ENCODE assay signal across 25 cellular contexts in the genomic region with DNA sequence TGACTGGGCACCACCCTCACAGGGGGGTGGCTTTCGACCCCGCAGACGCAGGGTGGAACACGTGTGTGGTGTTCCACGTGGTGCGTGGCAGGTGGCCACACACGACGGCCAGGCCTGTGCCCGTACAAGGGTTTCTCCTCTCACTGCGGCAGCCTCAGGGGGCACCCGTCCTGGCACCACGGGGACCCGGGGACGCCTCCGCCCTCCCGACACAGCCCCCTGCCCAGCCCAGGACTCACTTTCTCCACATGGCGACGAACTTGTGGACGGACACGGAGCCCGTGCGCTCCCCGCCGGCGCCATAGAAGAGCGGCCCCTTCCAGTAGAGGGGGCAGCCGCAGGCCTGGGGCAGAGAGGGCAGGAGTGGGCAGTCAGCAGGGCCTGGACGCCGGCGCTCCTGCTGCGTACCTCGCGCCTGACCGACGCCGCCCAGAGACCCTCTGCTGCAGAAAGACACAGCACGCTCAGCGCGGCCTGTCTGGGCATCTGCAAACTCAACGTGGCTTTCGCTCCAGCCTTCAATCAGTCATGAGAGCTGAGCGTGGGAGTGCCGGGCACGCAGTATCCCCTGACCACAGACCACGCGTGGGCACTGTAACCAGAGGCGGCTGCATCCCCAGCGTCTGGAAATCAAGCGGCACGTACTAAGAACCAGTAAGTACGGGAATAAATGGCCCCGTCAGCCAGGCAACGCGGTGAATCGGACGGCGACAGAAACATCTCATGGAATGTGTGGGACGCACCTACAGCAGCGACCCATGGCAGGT.
"Had no signal": no experiment of that assay in that cellular context is flagged by ENCODE, and none has a peak within 500 bp of the region (broad histone marks: within the 10 kb centered on the region; RNA-seq: fewer than 3 reads in every experiment).

No MANE protein-coding gene starts in this region.

- H3K27me3 Mint-ChIP-seq: activated CD4-positive, alpha-beta T cell treated with anti-CD3 and anti-CD28 coated beads for 36 hours; activated naive CD8-positive, alpha-beta T cell treated with anti-CD3 and anti-CD28 coated beads, Interleukin-2, amount 10 ng/mL, durations not matched to agents 7 days and 5 days; stimulated activated naive CD8-positive, alpha-beta T cell treated with anti-CD3 and anti-CD28 coated beads, Interleukin-15, amount 100 ng/mL, for 72 hours had no signal

- DNase-seq: activated CD4-positive, alpha-beta T cell treated with anti-CD3 and anti-CD28 coated beads for 36 hours; activated CD4-positive, alpha-beta T cell treated with anti-CD3 and anti-CD28 coated beads, Interleukin-2, amount 50 U/mL, for 48 hours; activated effector memory CD4-positive, alpha-beta T cell treated with Interleukin-2 at 50 U/mL for 16 hours; activated naive CD4-positive, alpha-beta T cell treated with anti-CD3 and anti-CD28 coated beads for 36 hours; activated naive CD8-positive, alpha-beta T cell treated with anti-CD3 and anti-CD28 coated beads, Interleukin-2, amount 10 ng/mL, durations not matched to agents 7 days and 5 days; activated T-cell treated with anti-CD3 and anti-CD28 coated beads, Interleukin-2, amount 50 U/mL, for 72 hours; amniotic stem cell; cerebellar nuclear complex; cortex of kidney; head of caudate nucleus; islet precursor cell; mammary epithelial cell; midbrain; nephron progenitor cell; nucleus accumbens; retina; stimulated activated CD4-positive, alpha-beta T cell treated with anti-CD3 and anti-CD28 coated beads, Interleukin-1b, Interleukin-23, amount 100 ng/mL, for 48 hours; stimulated activated naive CD8-positive, alpha-beta T cell treated with anti-CD3 and anti-CD28 coated beads, Interleukin-15, amount 100 ng/mL, for 72 hours; WERI-Rb-1 had no signal

- H3K27ac Mint-ChIP-seq: activated CD4-positive, alpha-beta T cell treated with anti-CD3 and anti-CD28 coated beads for 36 hours; activated naive CD4-positive, alpha-beta T cell treated with anti-CD3 and anti-CD28 coated beads for 36 hours; activated naive CD8-positive, alpha-beta T cell treated with anti-CD3 and anti-CD28 coated beads, Interleukin-2, amount 10 ng/mL, durations not matched to agents 7 days and 5 days; activated T-cell treated with anti-CD3 and anti-CD28 coated beads, Interleukin-2, amount 50 U/mL, for 72 hours; stimulated activated naive CD8-positive, alpha-beta T cell treated with anti-CD3 and anti-CD28 coated beads, Interleukin-15, amount 100 ng/mL, for 72 hours had no signal

- H3K27me3 ChIP-seq: gastroesophageal sphincter, tibial artery had no signal

- H3K4me1 Mint-ChIP-seq: activated CD4-positive, alpha-beta T cell treated with anti-CD3 and anti-CD28 coated beads for 36 hours; activated naive CD8-positive, alpha-beta T cell treated with anti-CD3 and anti-CD28 coated beads, Interleukin-2, amount 10 ng/mL, durations not matched to agents 7 days and 5 days; stimulated activated naive CD8-positive, alpha-beta T cell treated with anti-CD3 and anti-CD28 coated beads, Interleukin-15, amount 100 ng/mL, for 72 hours had no signal

- H3K4me1 ChIP-seq: gastroesophageal sphincter, tibial artery had no signal

- H3K4me3 ChIP-seq: gastroesophageal sphincter, tibial artery had no signal

- FAIRE-seq: bronchial epithelial cell, TTC549, urothelium cell line had no signal

- H3K27ac ChIP-seq: epithelial cell of prostate, gastroesophageal sphincter, tibial artery, WERI-Rb-1 had no signal

- H3K9me3 ChIP-seq: gastroesophageal sphincter, tibial artery had no signal

- H3K4me3 Mint-ChIP-seq: activated CD4-positive, alpha-beta T cell treated with anti-CD3 and anti-CD28 coated beads for 36 hours; activated naive CD4-positive, alpha-beta T cell treated with anti-CD3 and anti-CD28 coated beads for 36 hours; activated naive CD8-positive, alpha-beta T cell treated with anti-CD3 and anti-CD28 coated beads, Interleukin-2, amount 10 ng/mL, durations not matched to agents 7 days and 5 days; activated T-cell treated with anti-CD3 and anti-CD28 coated beads, Interleukin-2, amount 50 U/mL, for 72 hours; nephron progenitor cell; stimulated activated naive CD8-positive, alpha-beta T cell treated with anti-CD3 and anti-CD28 coated beads, Interleukin-15, amount 100 ng/mL, for 72 hours had no signal

- ATAC-seq: activated CD4-positive, alpha-beta T cell treated with anti-CD3 and anti-CD28 coated beads for 36 hours; activated T-cell treated with anti-CD3 and anti-CD28 coated beads, Interleukin-2, amount 50 U/mL, for 72 hours; gastroesophageal sphincter had no signal

- H3K9me3 Mint-ChIP-seq: activated naive CD4-positive, alpha-beta T cell treated with anti-CD3 and anti-CD28 coated beads for 36 hours; activated naive CD8-positive, alpha-beta T cell treated with anti-CD3 and anti-CD28 coated beads, Interleukin-2, amount 10 ng/mL, durations not matched to agents 7 days and 5 days; activated T-cell treated with anti-CD3 and anti-CD28 coated beads, Interleukin-2, amount 50 U/mL, for 72 hours; stimulated activated naive CD8-positive, alpha-beta T cell treated with anti-CD3 and anti-CD28 coated beads, Interleukin-15, amount 100 ng/mL, for 72 hours had no signal
